In genomic region chr13:43303040-43303729, GRCh38 we compare ENCODE assay signal across 9 cellular contexts.
DNase-seq lines count a peak whose midpoint lies in the region; ATAC-seq, FAIRE-seq and TF ChIP-seq lines count a peak whose summit lies in the region.
"Had no signal": no experiment of that assay in that cellular context is flagged by ENCODE, and none has a peak within 500 bp of the region (broad histone marks: within the 10 kb centered on the region; RNA-seq: fewer than 3 reads in every experiment).

No MANE protein-coding gene starts in this region.

- no peaks in the 10 kb centered on the region for H3K36me3 ChIP-seq in pancreas

- H3K27me3 Mint-ChIP-seq in effector memory CD8-positive, alpha-beta T cell, result peaks cover 29 to 53% of the 10 kb centered on the region in 2 donors

- no peak overlapping the region for H3K4me3 Mint-ChIP-seq in effector memory CD8-positive, alpha-beta T cell

- no peak overlapping the region for H3K4me3 ChIP-seq in foreskin fibroblast (ENCODE audit: low read depth in 1 of 2, low read length in 2 of 2)
- no peak overlapping the region for H3K4me3 ChIP-seq in pancreas

- H3K4me1 ChIP-seq in pancreas, result peaks cover 0 to 8% (median 6%) of the 10 kb centered on the region in 3 donors

- ATAC-seq in pancreas, result peak; percentile 93 to 96 (median 94)
- no peak for ATAC-seq in effector memory CD8-positive, alpha-beta T cell (replicated peaks)

- no peaks in the 10 kb centered on the region for H3K27me3 ChIP-seq in pancreas

- DNase-seq in AG08396 (ENCODE audit: low spot score) (peak; percentile 51), GM18507 (ENCODE audit: extremely low spot score, insufficient read length, low read depth) (no peak), KG1 (lab: John Stamatoyannopoulos, UW) (peak; percentile 72), SKM-1 treated with dmso at 0.1 percent for 144 hours (lab: John Stamatoyannopoulos, UW; ENCODE audit: unreplicated experiment) (peak; percentile 22), foreskin fibroblast (peak; percentile 65 to 87), pancreas (peak; percentile 59 to 83 (median 71))
- DNase-seq in effector memory CD8-positive, alpha-beta T cell, result no peak
- no peak for DNase-seq in activated CD8-positive, alpha-beta memory T cell treated with anti-CD3 and anti-CD28 coated beads, Interleukin-2, amount 50 U/mL, for 4 hours

- FAIRE-seq in GM18507 (lab: Jason Lieb, UNC) (peak; percentile 38), pancreas (lab: Jason Lieb, UNC) (no peak)

- WGBS in pancreas, 2 donors, result 19 to 21% methylated on average over 5 of the region's 5 CpGs

- no peak overlapping the region for H3K27ac ChIP-seq in pancreas
- H3K27ac ChIP-seq: epithelial cell of prostate had no signal

- no peaks in the 10 kb centered on the region for H3K9me3 Mint-ChIP-seq in effector memory CD8-positive, alpha-beta T cell

- no peaks in the 10 kb centered on the region for H3K36me3 Mint-ChIP-seq in effector memory CD8-positive, alpha-beta T cell (ENCODE audit: insufficient read depth)

- H3K4me1 Mint-ChIP-seq in effector memory CD8-positive, alpha-beta T cell (ENCODE audit: low read depth in 2 of 2), result peaks cover 0 to 3% of the 10 kb centered on the region in 2 donors

- intact Hi-C loops in pancreas (cut with DNase I), result loop anchor here in 2 of 3 donors (10.0 kb wide), 2 partner anchors 482 to 502 kb away; partner anchors contain the start of gene ENOX1 (in 1 of the 2)

- no peak overlapping the region for H3K27ac Mint-ChIP-seq in effector memory CD8-positive, alpha-beta T cell

- TF ChIP-seq CTCF in foreskin fibroblast (IDR thresholded peaks at IDR 0.05; ENCODE audit: low read depth, low read length) (peak; percentile 62), pancreas (IDR thresholded peaks at IDR 0.05) (peak; percentile 16 to 63 (median 47))

- no peaks in the 10 kb centered on the region for H3K9me3 ChIP-seq in pancreas

Comparison
In these comparisons a context has a peak if more than half of its experiments do, and no peak if none do; other contexts are left out.
1. DNase-seq: peak in AG08396 (single experiment), KG1 (single experiment), SKM-1 treated with dmso at 0.1 percent for 144 hours (single experiment), foreskin fibroblast (2 of 2) and pancreas (6 of 6); none in GM18507 (single experiment), effector memory CD8-positive, alpha-beta T cell (0 of 3) and activated CD8-positive, alpha-beta memory T cell treated with anti-CD3 and anti-CD28 coated beads, Interleukin-2, amount 50 U/mL, for 4 hours (single experiment).